8 cellular contexts compared by ENCODE assay signal in genomic region chr2:216666461-216667233, GRCh38. TPM values are rescaled to one million over a fixed set of nuclear protein-coding genes. Genes with fewer than 3 reads are reported as not detected.
A peak's percentile ranks its signal among the peaks of the same experiment; 100 is the strongest.
DNase-seq lines count a peak whose midpoint lies in the region; ATAC-seq and TF ChIP-seq lines count a peak whose summit lies in the region.

No MANE protein-coding gene starts in this region.

- H3K36me3 Mint-ChIP-seq in T-cell, result no peaks in the 10 kb centered on the region

- peaks cover 18 to 21% of the 10 kb centered on the region in 2 donors for H3K27me3 Mint-ChIP-seq in T-cell

- POLR2A ChIA-PET in GM10248 (lab: Yijun Ruan, JAX), result no interaction called here
- POLR2A ChIA-PET in T-cell (lab: Charles Lee), result interaction anchor here in 1 of 2 donors (0.6 kb wide), 1 partner anchor 601 kb away, joined by 3 read pairs; no protein-coding TSS in a partner anchor

- H3K4me3 Mint-ChIP-seq in T-cell, result no peak overlapping the region

- ATAC-seq in HG02571 (IDR thresholded peaks at IDR 0.05; ENCODE audit: unreplicated experiment), result peak; percentile 68
- ATAC-seq in T-cell (replicated peaks in 1 of 4), result peak; percentile 68 to 75 (median 72)
- ATAC-seq in left ventricle myocardium superior, result peak; percentile 75
- ATAC-seq in sciatic nerve, result peak; percentile 61
- ATAC-seq in GM19455 (IDR thresholded peaks at IDR 0.05; ENCODE audit: unreplicated experiment), result no peak

- no peaks in the 10 kb centered on the region for H3K4me1 Mint-ChIP-seq in T-cell

- CTCF ChIA-PET in GM10248 (lab: Yijun Ruan, JAX), result interaction anchor here (0.7 to 14.9 kb wide), 33 partner anchors 12 to 1046 kb away, joined by 3 to 325 read pairs (median 4); no protein-coding TSS in a partner anchor
- CTCF ChIA-PET in T-cell (lab: Charles Lee), result interaction anchor here (0.5 to 4.2 kb wide), 15 partner anchors 9 to 1124 kb away, joined by 3 to 36 read pairs (median 4); no protein-coding TSS in a partner anchor

- no peaks in the 10 kb centered on the region for H3K9me3 Mint-ChIP-seq in T-cell

- DNase-seq in GM10248 (ENCODE audit: extremely low spot score) (peak; percentile 79), NCI-H1436 (lab: John Stamatoyannopoulos, UW) (peak; percentile 77), T-cell (peak; percentile 20 to 69 (median 54)), amygdala (lab: John Stamatoyannopoulos, UW) (peak in 49 of 56 donors; percentile 3 to 87 (median 45)), left ventricle myocardium superior (peak; percentile 79), sciatic nerve (ENCODE audit: low spot score) (peak; percentile 83)

- H3K27ac Mint-ChIP-seq in T-cell, result no peak overlapping the region

- peak; percentile 99 for TF ChIP-seq CTCF in GM10248 (IDR thresholded peaks at IDR 0.05; ENCODE audit: control extremely low read depth, extremely low read depth, low read depth, missing control alignments)

- intact Hi-C loops in left ventricle myocardium superior (cut with micrococcal nuclease) (loop anchor here (2.0 kb wide), 1 partner anchor 150 kb away; no protein-coding TSS in a partner anchor), sciatic nerve (cut with DNase I) (no loop called here)

RNA-seq across cellular contexts. Expression of gene IGFBP5, which starts 28.7 kb away (rescaled TPM):
- total RNA-seq in T-cell (1 to 10 TPM in 3 of 5 donors, not detected in 2; 3.3 to 6.6 (median 4.1) TPM), left ventricle myocardium superior (156 TPM), sciatic nerve (316 TPM)

RNA-seq across cellular contexts. Expression of gene IGFBP2, which starts 33.4 kb away (rescaled TPM):
- total RNA-seq in T-cell (1 to 10 TPM in 2 of 5 donors, under 1 TPM in 1, not detected in 2; 0.46 to 2.1 (median 1.8) TPM), left ventricle myocardium superior (50.7 TPM), sciatic nerve (40.2 TPM)

Comparison
In these comparisons a context has a peak if more than half of its experiments do, and no peak if none do; other contexts are left out.
1. RNA of gene IGFBP5, which starts 28.7 kb away (total RNA-seq): 316 TPM in sciatic nerve (single experiment) and 156 TPM in left ventricle myocardium superior (single experiment); 3.3 to 6.6 TPM in T-cell; every median in the first group is over 10 times any median in the second.
2. RNA of gene IGFBP2, which starts 33.4 kb away (total RNA-seq): 50.7 TPM in left ventricle myocardium superior (single experiment) and 40.2 TPM in sciatic nerve (single experiment); 0.46 to 2.1 TPM in T-cell; every median in the first group is over 10 times any median in the second.
3. Peak in every context shown above with its lines, with median percentiles within 50 percentile points of each other: DNase-seq.